ENCODE assay signal across 8 cellular contexts in genomic region chr11:94897330-94897768, GRCh38.
DNase-seq lines count a peak whose midpoint lies in the region; ATAC-seq, FAIRE-seq and TF ChIP-seq lines count a peak whose summit lies in the region.

No MANE protein-coding gene starts in this region.

- H3K9ac ChIP-seq in GM12878 (ENCODE audit: control insufficient read depth, insufficient read depth, low read length), result no peak overlapping the region

- H3K27ac ChIP-seq in Panc1 (ENCODE audit: low read length) (no peak overlapping the region), GM12878 (ENCODE audit: control insufficient read depth, insufficient read depth) (no peak overlapping the region)

- peak; percentile 70 for ATAC-seq in GM18505 (IDR thresholded peaks at IDR 0.05; ENCODE audit: unreplicated experiment)
- ATAC-seq in Panc1, result peak; percentile 82
- ATAC-seq in GM12878, result peak; percentile 71
- no peak for ATAC-seq in GM21619 (IDR thresholded peaks at IDR 0.05; ENCODE audit: unreplicated experiment)

- CTCF ChIA-PET in Panc1 (lab: Charles Lee), result interaction anchor here (0.5 to 1.1 kb wide), 6 partner anchors 12 to 377 kb away, joined by 3 to 9 read pairs (median 3); no protein-coding TSS in a partner anchor
- CTCF ChIA-PET in GM12878 (lab: Yijun Ruan, JAX), result interaction anchor here (0.6 to 3.6 kb wide), 32 partner anchors 9 to 1021 kb away, joined by 3 to 45 read pairs (median 4); no protein-coding TSS in a partner anchor

- WGBS in GM12878 (ENCODE audit: insufficient coverage, insufficient replicate concordance, low lambda C conversion rate, missing lambda C conversion rate), result 0% methylated on average over 1 of the region's 1 CpG

- H3K4me3 ChIP-seq in BE2C (ENCODE audit: low read depth, low read length) (no peak overlapping the region), Panc1 (ENCODE audit: low read depth in 2 of 2, low read length in 2 of 2) (no peak overlapping the region), GM12878 (no peak overlapping the region)

- TF ChIP-seq POLR2A in GM18505 (IDR thresholded peaks at IDR 0.05; ENCODE audit: borderline replicate concordance, extremely low read depth, insufficient read depth, insufficient read length), result no peak
- no peak for TF ChIP-seq POLR2A in GM12878 (IDR thresholded peaks at IDR 0.05; ENCODE audit: low read depth, low read length)

- no peaks in the 10 kb centered on the region for H3K79me2 ChIP-seq in GM12878 (ENCODE audit: control insufficient read depth, insufficient read depth, low read length)

- SMC1A ChIA-PET in GM12878 (lab: Charles Lee; ENCODE audit: uncharacterized antibody, unreplicated experiment), result interaction anchor here (0.7 to 2.8 kb wide), 16 partner anchors 11 to 378 kb away, joined by 3 to 25 read pairs (median 4); partner anchors contain the start of gene SRSF8

- no TSS peak for BruUV-seq in Panc1 (replicated peaks; lab: Mats Ljungman, UMichigan)
- no TSS peak for BruUV-seq in GM12878 (replicated peaks; lab: Mats Ljungman, UMichigan)

- DNase-seq in BE2C (peak; percentile 60), HT1080 (ENCODE audit: low read depth) (peak; percentile 37), Panc1 (ENCODE audit: low read depth, low spot score) (no peak), GM12878 (ENCODE audit: low read depth, low spot score) (no peak), islet precursor cell (peak; percentile 70)
- peak; percentile 19 to 36 for DNase-seq in stimulated activated CD4-positive, alpha-beta T cell treated with anti-CD3 and anti-CD28 coated beads, Interleukin-2, amount 100 ng/mL, for 48 hours

- peak; percentile 68 for FAIRE-seq in GM12878 (lab: Jason Lieb, UNC)

- TF ChIP-seq EP300 in GM12878 (IDR thresholded peaks at IDR 0.05; ENCODE audit: borderline replicate concordance in 1 of 2, control insufficient read depth in 1 of 2, low read depth in 2 of 2, low read length in 2 of 2), result no peak

- H3K36me3 ChIP-seq in BE2C (no peaks in the 10 kb centered on the region), Panc1 (ENCODE audit: control insufficient read depth, insufficient read depth, low read length) (no peaks in the 10 kb centered on the region), GM12878 (ENCODE audit: control insufficient read depth in 2 of 2, insufficient read depth in 2 of 2, low read length in 1 of 2) (no peaks in the 10 kb centered on the region)

- TF ChIP-seq CTCF in BE2C (IDR thresholded peaks at IDR 0.05; ENCODE audit: low read depth, low read length) (peak; percentile 94), Panc1 (IDR thresholded peaks at IDR 0.05) (peak; percentile 95), GM12878 (IDR thresholded peaks at IDR 0.05 in 2 of 3, conservative IDR thresholded peaks at IDR 0.05 in 1 of 3; ENCODE audit: control insufficient read depth in 2 of 3, extremely low read depth in 1 of 3, insufficient read depth in 1 of 3, low read depth in 3 of 3, low read length in 3 of 3) (peak; percentile 81 to 89 (median 88))

- no peak overlapping the region for H3K4me2 ChIP-seq in GM12878 (ENCODE audit: control insufficient read depth, insufficient read depth)

- no peaks in the 10 kb centered on the region for H3K4me1 ChIP-seq in BE2C
- no peaks in the 10 kb centered on the region for H3K4me1 ChIP-seq in Panc1 (ENCODE audit: control insufficient read depth, insufficient read depth, low read length)
- no peaks in the 10 kb centered on the region for H3K4me1 ChIP-seq in GM12878 (ENCODE audit: control insufficient read depth, insufficient read depth, low read length)

- H3K9me3 ChIP-seq in BE2C, result no peaks in the 10 kb centered on the region
- no peaks in the 10 kb centered on the region for H3K9me3 ChIP-seq in Panc1 (ENCODE audit: control insufficient read depth, insufficient read depth, low read depth, low read length)
- no peaks in the 10 kb centered on the region for H3K9me3 ChIP-seq in GM12878 (replicated peaks; ENCODE audit: control insufficient read depth, insufficient read depth, low read length)

- H4K20me1 ChIP-seq in GM12878 (ENCODE audit: control insufficient read depth, insufficient read depth), result no peaks in the 10 kb centered on the region

- intact Hi-C loops in Panc1 (cut with micrococcal nuclease; ENCODE audit: unreplicated experiment) (loop anchor here (1.0 to 10.0 kb wide), 3 partner anchors 111 to 383 kb away; partner anchors contain the start of gene C11orf97), GM12878 (cut with micrococcal nuclease; ENCODE audit: unreplicated experiment) (loop anchor here (1.0 to 5.0 kb wide), 3 partner anchors 110 to 379 kb away; no protein-coding TSS in a partner anchor)

- peak; percentile 76 for TF ChIP-seq RAD21 in GM12878 (IDR thresholded peaks at IDR 0.05; ENCODE audit: insufficient read depth, low read depth, low read length)

- in situ Hi-C loops in Panc1 (cut with HindIII; ENCODE audit: low pct_unique_long_range_greater_than_20kb, low sequenced_read_pairs), result no loop called here
- in situ Hi-C loops in GM12878 (cut with MboI), result no loop called here

- H3K27me3 ChIP-seq in BE2C, result no peaks in the 10 kb centered on the region
- no peaks in the 10 kb centered on the region for H3K27me3 ChIP-seq in Panc1 (ENCODE audit: control insufficient read depth, insufficient read depth, low read length)
- peaks cover 0 to 3% of the 10 kb centered on the region in 2 experiments; a peak in 1 of 4 replicates for H3K27me3 ChIP-seq in GM12878 (replicated peaks in 1 of 2; ENCODE audit: control insufficient read depth in 2 of 2, insufficient read depth in 2 of 2, low read length in 1 of 2)

- POLR2A ChIA-PET in Panc1 (lab: Charles Lee) (no interaction called here), GM12878 (lab: Charles Lee) (interaction anchor here (0.6 to 0.9 kb wide), 2 partner anchors 23 to 111 kb away, joined by 3 read pairs; no protein-coding TSS in a partner anchor)

- RAD21 ChIA-PET in GM12878 (lab: Charles Lee; ENCODE audit: unreplicated experiment), result interaction anchor here (1.0 to 3.0 kb wide), 6 partner anchors 20 to 381 kb away, joined by 3 to 23 read pairs (median 6); no protein-coding TSS in a partner anchor

- H2AFZ ChIP-seq in GM12878 (ENCODE audit: control insufficient read depth, low read depth, low read length), result no peak overlapping the region

TF ChIP-seq in GM12878, 131 proteins besides CTCF, POLR2A, EP300 and RAD21:
- TF ChIP-seq PML (IDR thresholded peaks at IDR 0.05; ENCODE audit: low read length) (no peak), SUZ12 (IDR thresholded peaks at IDR 0.05; ENCODE audit: unreplicated experiment) (no peak), FOXK2 (IDR thresholded peaks at IDR 0.05) (no peak), SMC3 (IDR thresholded peaks at IDR 0.05; ENCODE audit: borderline replicate concordance, low read length) (peak; percentile 71), YY1 (IDR thresholded peaks at IDR 0.05; ENCODE audit: low read depth, low read length) (peak; percentile 40; the same call in 1 of the 2 replicates), RUNX3 (IDR thresholded peaks at IDR 0.05; ENCODE audit: low read length) (peak; percentile 9; the same call in 1 of the 2 replicates)

Comparison
In these comparisons a context has a peak if more than half of its experiments do, and no peak if none do; other contexts are left out.
1. DNase-seq: peak in BE2C (single experiment), HT1080 (single experiment), islet precursor cell (single experiment) and stimulated activated CD4-positive, alpha-beta T cell treated with anti-CD3 and anti-CD28 coated beads, Interleukin-2, amount 100 ng/mL, for 48 hours (2 of 2); none in Panc1 (single experiment) and GM12878 (single experiment).
2. Peak in every context shown above with its lines, with median percentiles within 50 percentile points of each other: CTCF ChIP-seq.